ENCODE assay signal across 8 cellular contexts in the genomic region with DNA sequence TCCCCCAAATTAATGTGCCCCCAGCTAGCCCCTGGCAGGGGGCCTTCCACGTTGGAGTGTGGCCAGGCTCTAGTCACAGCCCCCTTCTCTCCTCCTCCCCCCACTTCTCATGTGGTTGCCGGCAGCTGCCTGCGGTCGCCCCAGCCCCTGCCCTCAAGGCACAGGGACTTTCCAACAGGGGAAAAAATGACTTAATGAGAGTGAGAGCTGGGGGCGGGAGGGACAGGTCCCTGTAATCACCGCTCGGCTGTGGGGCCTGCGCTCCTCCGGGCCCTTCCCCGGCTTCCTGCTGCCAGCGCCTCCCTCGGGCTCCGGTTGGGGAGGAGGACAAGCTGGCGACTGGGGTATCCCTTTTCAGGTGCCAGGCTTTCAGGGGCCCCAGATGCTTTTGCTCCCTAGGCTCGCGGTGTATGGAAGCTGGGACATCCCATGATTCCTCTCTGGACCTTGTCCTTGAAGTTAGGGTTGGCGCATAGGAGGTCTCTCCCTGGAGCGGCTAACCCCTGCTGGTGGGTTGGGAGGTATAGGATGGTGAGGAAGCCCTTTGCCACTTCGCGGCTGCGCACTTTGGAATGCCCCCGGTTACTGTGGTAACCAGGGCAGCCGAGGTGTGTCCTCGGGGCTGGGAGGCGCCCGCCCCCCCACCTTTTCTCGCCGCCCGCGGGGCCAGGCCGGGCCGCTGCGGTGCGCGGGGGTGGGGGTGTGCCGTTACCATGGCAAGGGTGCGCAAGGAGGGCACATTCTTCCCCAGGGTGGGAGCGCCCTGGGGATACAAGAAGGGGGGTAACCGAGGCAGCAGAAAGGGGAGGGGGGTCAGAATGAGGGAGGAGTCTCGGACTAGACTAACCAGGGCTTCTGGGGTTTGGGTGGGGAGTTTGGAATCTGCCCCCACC. TPM values are rescaled to one million over a fixed set of nuclear protein-coding genes. Genes with fewer than 3 reads are reported as not detected.
A peak's percentile ranks its signal among the peaks of the same experiment; 100 is the strongest.
DNase-seq lines count a peak whose midpoint lies in the region; ATAC-seq, FAIRE-seq and TF ChIP-seq lines count a peak whose summit lies in the region.

No MANE protein-coding gene starts in this region.

- H3K4me3 ChIP-seq in endodermal cell (ENCODE audit: low read length) (peak overlapping the region; percentile 17), skin epidermis (peak overlapping the region in 6 of 7 experiments; percentile 0 to 28 (median 16))

- peak; percentile 70 for ATAC-seq in HG02610 (IDR thresholded peaks at IDR 0.05; ENCODE audit: unreplicated experiment)

- H3K9me3 Mint-ChIP-seq in activated CD4-positive, alpha-beta T cell treated with anti-CD3 and anti-CD28 coated beads, Interleukin-2, amount 10 ng/mL, durations not matched to agents 7 days and 5 days = no peaks in the 10 kb centered on the region
- H3K9me3 Mint-ChIP-seq in endodermal cell = peaks cover 3% of the 10 kb centered on the region

- H3K27me3 ChIP-seq in endodermal cell (ENCODE audit: control insufficient read depth, insufficient read depth, low read length, poor library complexity, severe bottlenecking) = peaks cover 100% of the 10 kb centered on the region

- no peaks in the 10 kb centered on the region for H3K36me3 Mint-ChIP-seq in activated CD4-positive, alpha-beta T cell treated with anti-CD3 and anti-CD28 coated beads, Interleukin-2, amount 10 ng/mL, durations not matched to agents 7 days and 5 days (ENCODE audit: low read depth)
- H3K36me3 Mint-ChIP-seq in endodermal cell (ENCODE audit: low read depth) = no peaks in the 10 kb centered on the region

- peak overlapping the region; percentile 24 for H3K4me3 Mint-ChIP-seq in activated CD4-positive, alpha-beta T cell treated with anti-CD3 and anti-CD28 coated beads, Interleukin-2, amount 10 ng/mL, durations not matched to agents 7 days and 5 days
- no peak overlapping the region for H3K4me3 Mint-ChIP-seq in endodermal cell

- H3K27me3 Mint-ChIP-seq in activated CD4-positive, alpha-beta T cell treated with anti-CD3 and anti-CD28 coated beads, Interleukin-2, amount 10 ng/mL, durations not matched to agents 7 days and 5 days = peaks cover 52% of the 10 kb centered on the region
- H3K27me3 Mint-ChIP-seq in endodermal cell (ENCODE audit: insufficient read depth) = peaks cover 96% of the 10 kb centered on the region

- peak; percentile 72 for DNase-seq in GM18507 (ENCODE audit: extremely low spot score, insufficient read length, low read depth)
- peak; percentile 66 for DNase-seq in NCI-H1105 (lab: John Stamatoyannopoulos, UW)
- peak; percentile 80 for DNase-seq in activated CD4-positive, alpha-beta T cell treated with anti-CD3 and anti-CD28 coated beads, Interleukin-2, amount 10 ng/mL, durations not matched to agents 7 days and 5 days
- DNase-seq in endodermal cell = peak; percentile 80
- DNase-seq in DMS114 treated with DMSO at 0.1 percent for 48 hours (lab: John Stamatoyannopoulos, UW; ENCODE audit: unreplicated experiment) = no peak
- DNase-seq in C1 segment of cervical spinal cord (lab: John Stamatoyannopoulos, UW) = no peak

- H3K9me3 ChIP-seq in endodermal cell (ENCODE audit: control insufficient read depth, low read length) = peaks cover 8% of the 10 kb centered on the region

- peak; percentile 100 for FAIRE-seq in GM18507 (lab: Jason Lieb, UNC)

- no peak overlapping the region for H3K27ac ChIP-seq in endodermal cell (ENCODE audit: low read depth, low read length)
- H3K27ac ChIP-seq in skin epidermis = peak overlapping the region in 19 of 21 experiments; percentile 6 to 93 (median 65)

- H3K36me3 ChIP-seq in endodermal cell (ENCODE audit: control insufficient read depth, insufficient read depth, low read length) = no peaks in the 10 kb centered on the region

- no peak overlapping the region for H3K9ac ChIP-seq in endodermal cell (ENCODE audit: extremely low read depth, low read length, poor library complexity, severe bottlenecking)

- H3K27ac Mint-ChIP-seq in activated CD4-positive, alpha-beta T cell treated with anti-CD3 and anti-CD28 coated beads, Interleukin-2, amount 10 ng/mL, durations not matched to agents 7 days and 5 days = peak overlapping the region; percentile 58
- H3K27ac Mint-ChIP-seq in endodermal cell = no peak overlapping the region

- H3K4me1 Mint-ChIP-seq in activated CD4-positive, alpha-beta T cell treated with anti-CD3 and anti-CD28 coated beads, Interleukin-2, amount 10 ng/mL, durations not matched to agents 7 days and 5 days = peaks cover 53% of the 10 kb centered on the region
- peaks cover 5% of the 10 kb centered on the region for H3K4me1 Mint-ChIP-seq in endodermal cell

- no peaks in the 10 kb centered on the region for H3K4me1 ChIP-seq in endodermal cell (ENCODE audit: control insufficient read depth, insufficient read depth, low read length)

- POLR2A ChIA-PET in activated CD4-positive, alpha-beta T cell treated with anti-CD3 and anti-CD28 coated beads, Interleukin-2, amount 10 ng/mL, durations not matched to agents 7 days and 5 days (lab: Charles Lee) = no interaction called here

- peak; percentile 42 for TF ChIP-seq CTCF in endodermal cell (conservative IDR thresholded peaks at IDR 0.05)

- CTCF ChIA-PET in activated CD4-positive, alpha-beta T cell treated with anti-CD3 and anti-CD28 coated beads, Interleukin-2, amount 10 ng/mL, durations not matched to agents 7 days and 5 days (lab: Charles Lee) = interaction anchor here (0.7 to 31.8 kb wide), 23 partner anchors 10 to 604 kb away, joined by 3 to 669 read pairs (median 4); a partner anchor contains a TSS

- 3 to 6% methylated on average over 8 to 39 of the region's 40 CpGs for WGBS in endodermal cell (ENCODE audit: insufficient coverage in 1 of 2, insufficient read length in 1 of 2), 2 experiments

RNA-seq across cellular contexts. Expression of a gene that starts 16.1 kb away (rescaled TPM):
- under 1 TPM; 0.10 TPM for total RNA-seq in activated CD4-positive, alpha-beta T cell treated with anti-CD3 and anti-CD28 coated beads, Interleukin-2, amount 10 ng/mL, durations not matched to agents 7 days and 5 days
- total RNA-seq in endodermal cell = not detected
- 0.89 TPM for polyA plus RNA-seq in endodermal cell (2013, experiment 1 of 2)
- 0.58 TPM for polyA plus RNA-seq in endodermal cell (2013, experiment 2 of 2)

RNA-seq across cellular contexts. Expression of a gene that starts 37.1 kb away (rescaled TPM):
- not detected for total RNA-seq in activated CD4-positive, alpha-beta T cell treated with anti-CD3 and anti-CD28 coated beads, Interleukin-2, amount 10 ng/mL, durations not matched to agents 7 days and 5 days
- not detected for total RNA-seq in endodermal cell
- not detected for polyA plus RNA-seq in endodermal cell (2013, experiment 1 of 2)
- 0.21 TPM for polyA plus RNA-seq in endodermal cell (2013, experiment 2 of 2)

Comparison
In these comparisons a context has a peak if more than half of its experiments do, and no peak if none do; other contexts are left out.
1. DNase-seq: peak in GM18507 (single experiment), NCI-H1105 (single experiment), activated CD4-positive, alpha-beta T cell treated with anti-CD3 and anti-CD28 coated beads, Interleukin-2, amount 10 ng/mL, durations not matched to agents 7 days and 5 days (single experiment) and endodermal cell (single experiment); none in DMS114 treated with DMSO at 0.1 percent for 48 hours (single experiment) and C1 segment of cervical spinal cord (0 of 14).